ENCODE assay signal across 23 cellular contexts in the genomic region with DNA sequence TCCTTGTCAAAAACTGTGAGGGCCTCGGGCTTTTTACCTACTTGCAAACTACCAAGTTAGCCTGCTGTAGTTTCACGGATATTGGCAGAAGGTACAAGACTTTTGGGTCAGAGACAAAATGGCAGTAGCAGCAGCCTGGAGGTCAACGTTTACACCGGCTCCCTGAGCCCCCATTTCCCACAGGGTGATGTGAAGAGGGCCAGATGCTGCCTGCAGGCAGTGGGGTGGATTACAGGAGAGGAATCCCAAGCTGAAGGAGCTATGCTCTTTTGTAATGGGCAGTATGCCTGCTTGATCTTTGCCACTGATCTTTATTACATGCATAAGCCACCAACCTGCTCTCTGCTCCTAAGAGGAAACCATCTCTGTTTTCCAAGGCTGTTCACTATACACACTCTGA. TPM values are rescaled to one million over a fixed set of nuclear protein-coding genes. Genes with fewer than 3 reads are reported as not detected.
A peak's percentile ranks its signal among the peaks of the same experiment; 100 is the strongest.
DNase-seq lines count a peak whose midpoint lies in the region; ATAC-seq and TF ChIP-seq lines count a peak whose summit lies in the region.
"Had no signal": no experiment of that assay in that cellular context is flagged by ENCODE, and none has a peak within 500 bp of the region (broad histone marks: within the 10 kb centered on the region; RNA-seq: fewer than 3 reads in every experiment).

No MANE protein-coding gene starts in this region.

- no peak overlapping the region for H3K4me3 Mint-ChIP-seq in endodermal cell
- H3K4me3 Mint-ChIP-seq: CD4-positive, alpha-beta T cell; T-helper 1 cell treated with Interleukin-12 subunit alpha and Interleukin-12 subunit beta and Interleukin-4 antibody, amounts not matched to agents 30 μg/mL and 1 μg/mL, for 36 hours had no signal

- H3K79me2 ChIP-seq in HCT116 (ENCODE audit: insufficient read depth, low read length), result no peaks in the 10 kb centered on the region

- CTCF ChIA-PET in HCT116 (lab: Charles Lee), result no interaction called here

- H3K4me1 ChIP-seq in HCT116 (ENCODE audit: control insufficient read depth in 1 of 2, insufficient read depth in 2 of 2, low read length in 2 of 2) (peaks cover 0 to 5% of the 10 kb centered on the region in 2 experiments; a peak in 1 of 4 replicates), endodermal cell (ENCODE audit: control insufficient read depth, insufficient read depth, low read length) (peaks cover under 1% of the 10 kb centered on the region), spleen (no peaks in the 10 kb centered on the region)
- H3K4me1 ChIP-seq: A549 had no signal

- no peaks in the 10 kb centered on the region for H4K20me1 ChIP-seq in HCT116 (ENCODE audit: insufficient read depth)

- TF ChIP-seq CTCF in HCT116 (IDR thresholded peaks at IDR 0.05 in 2 of 3, conservative IDR thresholded peaks at IDR 0.05 in 1 of 3; ENCODE audit: borderline replicate concordance in 1 of 3, insufficient read depth in 1 of 3, low read depth in 2 of 3, low read length in 2 of 3) (no peak), endodermal cell (conservative IDR thresholded peaks at IDR 0.05) (peak; percentile 48), spleen (IDR thresholded peaks at IDR 0.05 in 8 of 11, conservative IDR thresholded peaks at IDR 0.05 in 3 of 11) (no peak)

- no peak overlapping the region for H3K4me3 ChIP-seq in HCT116 (replicated peaks in 1 of 2; ENCODE audit: low read depth in 1 of 2, low read length in 2 of 2)
- H3K4me3 ChIP-seq in endodermal cell (ENCODE audit: low read length), result no peak overlapping the region
- no peak overlapping the region for H3K4me3 ChIP-seq in spleen
- H3K4me3 ChIP-seq: A549, PC-9 had no signal

- H3K27ac Mint-ChIP-seq in endodermal cell, result no peak overlapping the region
- H3K27ac Mint-ChIP-seq: CD4-positive, alpha-beta T cell; T-helper 1 cell treated with Interleukin-12 subunit alpha and Interleukin-12 subunit beta and Interleukin-4 antibody, amounts not matched to agents 30 μg/mL and 1 μg/mL, for 36 hours had no signal

- ATAC-seq in HCT116 (peak; percentile 44; the same call in 1 of the 2 replicates), GM18517 (IDR thresholded peaks at IDR 0.05; ENCODE audit: unreplicated experiment) (no peak), HG03469 (IDR thresholded peaks at IDR 0.05; ENCODE audit: unreplicated experiment) (no peak)
- ATAC-seq: A549 had no signal

- H3K4me2 ChIP-seq in HCT116 (ENCODE audit: low read length), result no peak overlapping the region
- H3K4me2 ChIP-seq: A549, PC-9 had no signal

- no peaks in the 10 kb centered on the region for H3K9me2 ChIP-seq in HCT116 (ENCODE audit: insufficient read depth)

- no peaks in the 10 kb centered on the region for H3K36me3 Mint-ChIP-seq in endodermal cell (ENCODE audit: low read depth)

- no peaks in the 10 kb centered on the region for H3K27me3 ChIP-seq in HCT116 (ENCODE audit: insufficient read depth, low read length)
- no peaks in the 10 kb centered on the region for H3K27me3 ChIP-seq in endodermal cell (ENCODE audit: control insufficient read depth, insufficient read depth, low read length, poor library complexity, severe bottlenecking)
- H3K27me3 ChIP-seq in spleen (replicated peaks in 1 of 7), result peaks cover 0 to 19% (median 0%) of the 10 kb centered on the region in 7 donors

- peaks cover 32% of the 10 kb centered on the region for H3K4me1 Mint-ChIP-seq in endodermal cell

- POLR2A ChIA-PET in HCT116 (lab: Charles Lee), result no interaction called here

- intact Hi-C loops in HCT116 (cut with micrococcal nuclease) (loop anchor here (10.0 kb wide), 1 partner anchor 59 kb away; no protein-coding TSS in a partner anchor), spleen (cut with DNase I; ENCODE audit: low total_unique reads) (no loop called here)

- H3K27me3 Mint-ChIP-seq in endodermal cell (ENCODE audit: insufficient read depth), result no peaks in the 10 kb centered on the region

- no peak for TF ChIP-seq RAD21 in HCT116 (IDR thresholded peaks at IDR 0.05; ENCODE audit: low read depth)

- H3K9ac ChIP-seq in HCT116 (ENCODE audit: low read length) (no peak overlapping the region), endodermal cell (ENCODE audit: extremely low read depth, low read length, poor library complexity, severe bottlenecking) (no peak overlapping the region)

- DNase-seq in DMS 273 treated with DMSO at 0.1 percent for 48 hours (lab: John Stamatoyannopoulos, UW) (peak; percentile 69), HCT116 (ENCODE audit: low read depth, low spot score) (no peak), NCI-H82 treated with DMSO at 0.1 percent for 48 hours (lab: John Stamatoyannopoulos, UW; ENCODE audit: unreplicated experiment) (peak; percentile 38), endodermal cell (peak; percentile 76), spleen (no peak), islet precursor cell (no peak)
- DNase-seq: CD4-positive, alpha-beta T cell; DMS53; EL; NCI-H1105; NCI-H1694 treated with DMSO at 0.1 percent for 48 hours; NCI-H345; NCI-H774; PC-9 had no signal

- H3K36me3 ChIP-seq in HCT116 (ENCODE audit: control insufficient read depth in 1 of 2, insufficient read depth in 2 of 2, low read length in 2 of 2), result no peaks in the 10 kb centered on the region
- no peaks in the 10 kb centered on the region for H3K36me3 ChIP-seq in endodermal cell (ENCODE audit: control insufficient read depth, insufficient read depth, low read length)
- no peaks in the 10 kb centered on the region for H3K36me3 ChIP-seq in spleen

- H3K9me3 ChIP-seq in HCT116 (ENCODE audit: control insufficient read depth in 1 of 2, insufficient read depth in 1 of 2, low read depth in 1 of 2, low read length in 2 of 2) (no peaks in the 10 kb centered on the region), endodermal cell (ENCODE audit: control insufficient read depth, low read length) (no peaks in the 10 kb centered on the region), spleen (no peaks in the 10 kb centered on the region)
- H3K9me3 ChIP-seq: A549 had no signal

- no TSS peak for BruUV-seq in HCT116 (replicated peaks; lab: Mats Ljungman, UMichigan)

- H3K27ac ChIP-seq in HCT116 (ENCODE audit: low read depth, low read length) (no peak overlapping the region), endodermal cell (ENCODE audit: low read depth, low read length) (no peak overlapping the region), spleen (no peak overlapping the region)
- H3K27ac ChIP-seq: A549, HL-60, PC-9, RWPE1 had no signal

- H2AFZ ChIP-seq in HCT116 (ENCODE audit: low read depth, low read length, poor library complexity, severe bottlenecking), result peak overlapping the region; percentile 68
- H2AFZ ChIP-seq: PC-9 had no signal

- RAD21 ChIA-PET in HCT116 (lab: Charles Lee; ENCODE audit: low non-redundant PET in 1 of 2, low total read pairs in 2 of 2, uncharacterized antibody in 2 of 2, unreplicated experiment in 2 of 2), result no interaction called here

- WGBS in endodermal cell (ENCODE audit: insufficient coverage in 1 of 2, insufficient read length in 1 of 2), 2 experiments, result 59% methylated on average over 4 of the region's 4 CpGs; no CpG with 5 or more reads in 1 of the 2 experiments
- 48 to 84% (median 72%) methylated on average over 4 of the region's 4 CpGs for WGBS in spleen, 5 donors

- TF ChIP-seq POLR2A in HCT116 (IDR thresholded peaks at IDR 0.05; ENCODE audit: borderline replicate concordance, extremely low read depth, insufficient read depth, insufficient read length) (no peak), spleen (IDR thresholded peaks at IDR 0.05) (no peak)

- H3K9me3 Mint-ChIP-seq in endodermal cell, result no peaks in the 10 kb centered on the region
- H3K9me3 Mint-ChIP-seq: CD4-positive, alpha-beta T cell; T-helper 1 cell treated with Interleukin-12 subunit alpha and Interleukin-12 subunit beta and Interleukin-4 antibody, amounts not matched to agents 30 μg/mL and 1 μg/mL, for 36 hours had no signal

TF ChIP-seq in HCT116, 20 proteins besides CTCF, POLR2A, EP300 and RAD21 (continues in another document):
- TF ChIP-seq SP1 (IDR thresholded peaks at IDR 0.05; ENCODE audit: low read depth) (no peak), REST (IDR thresholded peaks at IDR 0.05; ENCODE audit: low read depth) (no peak), FOSL1 (IDR thresholded peaks at IDR 0.05; ENCODE audit: low read depth) (no peak), YY1 (IDR thresholded peaks at IDR 0.05; ENCODE audit: extremely low read depth, insufficient replicate concordance, low read depth, low read length) (no peak), SRF (IDR thresholded peaks at IDR 0.05; ENCODE audit: low read depth) (no peak), CEBPB (IDR thresholded peaks at IDR 0.05; ENCODE audit: low read depth) (no peak)

RNA-seq across cellular contexts. Expression of gene SP5, which starts 29.5 kb away (rescaled TPM):
- 0.98 TPM for total RNA-seq in HCT116 (2021; ENCODE audit: unreplicated experiment)
- polyA plus RNA-seq in HCT116 (2012), result 0.48 and 0.49 TPM in 2 replicates
- total RNA-seq in endodermal cell, result 100 to 1,000 TPM in 1 of 2 donors, 10 to 100 TPM in 1; 60.3 to 103 TPM
- 27.6 TPM for polyA plus RNA-seq in endodermal cell (2013, experiment 1 of 2)
- 25.7 TPM for polyA plus RNA-seq in endodermal cell (2013, experiment 2 of 2)
- total RNA-seq in spleen, result not detected
- under 1 TPM in 2 of 3 donors, not detected in 1; 0.06 to 0.20 TPM for polyA plus RNA-seq in spleen
- total RNA-seq: CD4-positive, alpha-beta T cell; HT1080; LHCN-M2 had no signal
- polyA plus RNA-seq: A549, BJ had no signal

Comparison
In these comparisons a context has a peak if more than half of its experiments do, and no peak if none do; other contexts are left out.
1. DNase-seq: peak in DMS 273 treated with DMSO at 0.1 percent for 48 hours (single experiment), NCI-H82 treated with DMSO at 0.1 percent for 48 hours (single experiment) and endodermal cell (single experiment); none in HCT116 (single experiment), spleen (single experiment) and islet precursor cell (single experiment).
2. RNA of gene SP5, which starts 29.5 kb away (total RNA-seq): 60.3 to 103 TPM in endodermal cell; 0.98 TPM in HCT116 (single experiment) and not detected in spleen; every median in the first group is over 10 times any median in the second.